Comparison of ENCODE assay signal across 4 cellular contexts in the genomic region with DNA sequence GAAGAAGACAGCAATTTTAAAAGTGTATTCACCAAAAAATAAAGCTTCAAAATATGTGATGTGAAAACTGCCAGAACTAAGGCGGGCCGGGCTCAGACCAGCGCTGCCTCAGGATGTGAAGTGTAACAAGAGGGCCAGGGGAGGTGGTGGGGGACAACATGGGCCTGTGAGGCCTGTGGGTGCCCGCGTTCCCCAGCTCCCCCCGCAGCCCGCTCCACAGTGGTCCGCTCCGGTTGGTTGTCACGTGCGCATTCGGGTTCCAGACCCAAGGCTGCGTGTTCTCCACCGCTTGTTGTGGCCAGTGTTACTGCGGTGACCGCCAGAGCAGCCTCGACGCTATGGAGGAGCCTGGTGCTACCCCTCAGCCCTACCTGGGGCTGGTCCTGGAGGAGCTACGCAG. TPM values are rescaled to one million over a fixed set of nuclear protein-coding genes. Genes with fewer than 3 reads are reported as not detected.
"Had no signal": no experiment of that assay in that cellular context is flagged by ENCODE, and none has a peak within 500 bp of the region (broad histone marks: within the 10 kb centered on the region; RNA-seq: fewer than 3 reads in every experiment).

A gene with protein sequence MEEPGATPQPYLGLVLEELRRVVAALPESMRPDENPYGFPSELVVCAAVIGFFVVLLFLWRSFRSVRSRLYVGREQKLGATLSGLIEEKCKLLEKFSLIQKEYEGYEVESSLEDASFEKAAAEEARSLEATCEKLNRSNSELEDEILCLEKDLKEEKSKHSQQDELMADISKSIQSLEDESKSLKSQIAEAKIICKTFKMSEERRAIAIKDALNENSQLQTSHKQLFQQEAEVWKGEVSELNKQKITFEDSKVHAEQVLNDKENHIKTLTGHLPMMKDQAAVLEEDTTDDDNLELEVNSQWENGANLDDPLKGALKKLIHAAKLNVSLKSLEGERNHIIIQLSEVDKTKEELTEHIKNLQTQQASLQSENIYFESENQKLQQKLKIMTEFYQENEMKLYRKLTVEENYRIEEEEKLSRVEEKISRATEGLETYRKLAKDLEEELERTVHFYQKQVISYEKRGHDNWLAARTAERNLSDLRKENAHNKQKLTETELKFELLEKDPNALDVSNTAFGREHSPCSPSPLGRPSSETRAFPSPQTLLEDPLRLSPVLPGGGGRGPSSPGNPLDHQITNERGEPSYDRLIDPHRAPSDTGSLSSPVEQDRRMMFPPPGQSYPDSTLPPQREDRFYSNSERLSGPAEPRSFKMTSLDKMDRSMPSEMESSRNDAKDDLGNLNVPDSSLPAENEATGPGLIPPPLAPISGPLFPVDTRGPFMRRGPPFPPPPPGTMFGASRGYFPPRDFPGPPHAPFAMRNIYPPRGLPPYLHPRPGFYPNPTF (plus strand): TSS at position 301 of the 400 bp plus-strand sequence. CDS start 38 bp downstream, at position 339.

RNA-seq across cellular contexts. Expression of the gene that starts here (rescaled TPM):
- total RNA-seq: OCI-LY7, SJCRH30, SJSA1, SK-MEL-5 had no signal
